ENCODE assay signal across 1 cellular context in the genomic region with DNA sequence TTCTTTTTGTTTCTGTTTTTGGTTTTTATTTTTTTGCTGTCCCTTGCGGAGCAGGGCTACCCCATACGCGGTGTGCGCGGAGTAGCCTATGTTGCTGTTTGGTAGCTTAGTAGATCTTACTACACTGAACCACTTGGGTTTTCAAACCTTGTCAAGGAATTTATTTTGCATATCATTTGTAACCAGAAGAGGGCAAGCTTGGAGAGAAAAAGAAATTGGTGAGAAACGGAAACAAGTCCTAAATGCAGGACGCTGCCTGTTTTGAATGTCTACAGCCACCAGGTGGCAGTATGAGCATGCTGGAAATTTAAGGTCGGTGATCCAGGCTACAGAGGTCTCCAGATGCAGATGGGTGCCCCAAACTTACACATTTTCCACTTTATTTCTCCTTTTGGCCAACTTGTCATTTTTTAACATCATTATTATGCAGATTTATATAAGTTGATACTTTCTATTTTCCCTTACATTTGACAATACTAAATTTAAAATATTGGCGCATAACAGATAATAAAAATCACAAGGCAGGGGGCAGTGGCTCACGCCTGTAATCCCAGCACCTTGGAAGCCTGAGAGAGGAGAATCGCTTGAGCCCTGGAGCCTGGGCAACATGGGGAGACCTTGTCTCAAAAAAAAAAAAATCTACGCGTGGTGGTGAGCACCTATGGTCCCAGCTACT.
TF ChIP-seq lines count a peak whose summit lies in the region.

No MANE protein-coding gene starts in this region.

TF ChIP-seq in HEK293, 187 proteins besides CTCF, POLR2A, EP300 and RAD21 (continued from another document):
- TF ChIP-seq, protein P1, sequence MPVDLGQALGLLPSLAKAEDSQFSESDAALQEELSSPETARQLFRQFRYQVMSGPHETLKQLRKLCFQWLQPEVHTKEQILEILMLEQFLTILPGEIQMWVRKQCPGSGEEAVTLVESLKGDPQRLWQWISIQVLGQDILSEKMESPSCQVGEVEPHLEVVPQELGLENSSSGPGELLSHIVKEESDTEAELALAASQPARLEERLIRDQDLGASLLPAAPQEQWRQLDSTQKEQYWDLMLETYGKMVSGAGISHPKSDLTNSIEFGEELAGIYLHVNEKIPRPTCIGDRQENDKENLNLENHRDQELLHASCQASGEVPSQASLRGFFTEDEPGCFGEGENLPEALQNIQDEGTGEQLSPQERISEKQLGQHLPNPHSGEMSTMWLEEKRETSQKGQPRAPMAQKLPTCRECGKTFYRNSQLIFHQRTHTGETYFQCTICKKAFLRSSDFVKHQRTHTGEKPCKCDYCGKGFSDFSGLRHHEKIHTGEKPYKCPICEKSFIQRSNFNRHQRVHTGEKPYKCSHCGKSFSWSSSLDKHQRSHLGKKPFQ (tag by site-specific recombination; IDR thresholded peaks at IDR 0.05): no peak
- no peak for TF ChIP-seq KLF9 (tag by site-specific recombination; IDR thresholded peaks at IDR 0.05; ENCODE audit: low read depth)
